In genomic region chr3:97823081-97823480, GRCh38 we compare ENCODE assay signal across 8 cellular contexts. TPM values are rescaled to one million over a fixed set of nuclear protein-coding genes. Genes with fewer than 3 reads are reported as not detected.
A peak's percentile ranks its signal among the peaks of the same experiment; 100 is the strongest.
DNase-seq lines count a peak whose midpoint lies in the region; ATAC-seq and TF ChIP-seq lines count a peak whose summit lies in the region.

No MANE protein-coding gene starts in this region.

- H3K36me3 ChIP-seq in SK-N-SH (replicated peaks in 1 of 2; ENCODE audit: control insufficient read depth in 1 of 2, insufficient read depth in 2 of 2, low read length in 1 of 2) (no peaks in the 10 kb centered on the region), left lung (no peaks in the 10 kb centered on the region), subcutaneous abdominal adipose tissue (ENCODE audit: control insufficient read depth in 5 of 5, insufficient read depth in 5 of 5, low read length in 5 of 5) (no peaks in the 10 kb centered on the region)

- no peak overlapping the region for H3K27ac Mint-ChIP-seq in activated naive CD8-positive, alpha-beta T cell treated with anti-CD3 and anti-CD28 coated beads for 36 hours

- WGBS in SK-N-SH (ENCODE audit: low lambda C conversion rate), result 77% methylated on average over 10 of the region's 10 CpGs

- no peaks in the 10 kb centered on the region for H4K20me1 ChIP-seq in SK-N-SH (ENCODE audit: insufficient read depth)

- H3K27me3 ChIP-seq in SK-N-SH (ENCODE audit: insufficient read depth) (peaks cover 5% of the 10 kb centered on the region; the same call in 1 of the 2 replicates), left lung (peaks cover 0 to 41% of the 10 kb centered on the region in 2 donors), subcutaneous abdominal adipose tissue (ENCODE audit: control insufficient read depth in 5 of 5, insufficient read depth in 4 of 5, low read length in 5 of 5) (no peaks in the 10 kb centered on the region)

- TF ChIP-seq CTCF in SK-N-SH (IDR thresholded peaks at IDR 0.05), result no peak
- no peak for TF ChIP-seq CTCF in left lung (IDR thresholded peaks at IDR 0.05)

- H3K27me3 Mint-ChIP-seq in activated naive CD8-positive, alpha-beta T cell treated with anti-CD3 and anti-CD28 coated beads for 36 hours, result peaks cover 29% of the 10 kb centered on the region

- peak overlapping the region; percentile 94 for H3K4me3 Mint-ChIP-seq in activated naive CD8-positive, alpha-beta T cell treated with anti-CD3 and anti-CD28 coated beads for 36 hours

- no peaks in the 10 kb centered on the region for H3K36me3 Mint-ChIP-seq in activated naive CD8-positive, alpha-beta T cell treated with anti-CD3 and anti-CD28 coated beads for 36 hours

- H3K4me2 ChIP-seq in SK-N-SH, result peak overlapping the region; percentile 90

- H3K4me3 ChIP-seq in SK-N-SH (ENCODE audit: low read depth in 2 of 2, low read length in 1 of 2) (peak overlapping the region; percentile 91 to 93), left lung (peak overlapping the region; percentile 78 to 96), subcutaneous abdominal adipose tissue (ENCODE audit: low read depth in 1 of 5, low read length in 5 of 5) (peak overlapping the region; percentile 57 to 99 (median 92))

- intact Hi-C loops in left lung (cut with DNase I), result no loop called here

- H3K9me3 Mint-ChIP-seq in activated naive CD8-positive, alpha-beta T cell treated with anti-CD3 and anti-CD28 coated beads for 36 hours, result no peaks in the 10 kb centered on the region

- TF ChIP-seq EP300 in SK-N-SH (IDR thresholded peaks at IDR 0.05; ENCODE audit: borderline replicate concordance in 1 of 2, low read depth in 1 of 2, low read length in 1 of 2), result no peak

- CTCF ChIA-PET in SK-N-SH (lab: Yijun Ruan, JAX), result interaction anchor here (0.8 to 5.0 kb wide), 9 partner anchors 9 to 201 kb away, joined by 3 to 34 read pairs (median 4); no protein-coding TSS in a partner anchor

- DNase-seq in SK-N-SH (no peak), left lung (no peak), NCI-H748 treated with DMSO at 0.1 percent for 48 hours (lab: John Stamatoyannopoulos, UW) (no peak), NCI-H524 treated with DMSO at 0.1 percent for 48 hours (lab: John Stamatoyannopoulos, UW) (no peak)
- DNase-seq in activated naive CD8-positive, alpha-beta T cell treated with anti-CD3 and anti-CD28 coated beads for 36 hours, result no peak

- peaks cover 16% of the 10 kb centered on the region for H3K79me2 ChIP-seq in SK-N-SH (ENCODE audit: insufficient read depth)

- TF ChIP-seq RAD21 in SK-N-SH (IDR thresholded peaks at IDR 0.05; ENCODE audit: low read length), result no peak

- H2AFZ ChIP-seq in SK-N-SH (ENCODE audit: low read depth), result peak overlapping the region; percentile 99

- no peaks in the 10 kb centered on the region for H3K9me2 ChIP-seq in SK-N-SH

- H3F3A ChIP-seq in SK-N-SH (replicated peaks; ENCODE audit: insufficient read depth), result peaks cover 3% of the 10 kb centered on the region

- H3K9ac ChIP-seq in SK-N-SH (peak overlapping the region; percentile 83), subcutaneous abdominal adipose tissue (ENCODE audit: low read length in 5 of 5) (peak overlapping the region; percentile 57 to 95 (median 86))

- H3K4me1 Mint-ChIP-seq in activated naive CD8-positive, alpha-beta T cell treated with anti-CD3 and anti-CD28 coated beads for 36 hours, result peaks cover 17% of the 10 kb centered on the region

- H3K27ac ChIP-seq in SK-N-SH (ENCODE audit: low read depth in 2 of 2, low read length in 1 of 2) (no peak overlapping the region), left lung (peak overlapping the region; percentile 92 to 94), subcutaneous abdominal adipose tissue (ENCODE audit: low read depth, low read length) (peak overlapping the region; percentile 85)

- H3K9me3 ChIP-seq in SK-N-SH, result no peaks in the 10 kb centered on the region
- no peaks in the 10 kb centered on the region for H3K9me3 ChIP-seq in left lung
- H3K9me3 ChIP-seq in subcutaneous abdominal adipose tissue (ENCODE audit: control insufficient read depth in 5 of 5, low read length in 5 of 5), result no peaks in the 10 kb centered on the region

- POLR2A ChIA-PET in SK-N-SH (lab: Yijun Ruan, JAX), result no interaction called here

- ATAC-seq in SK-N-SH treated with all-trans-retinoic acid at 6 μM for 48 hours, result no peak
- no peak for ATAC-seq in left lung
- no peak for ATAC-seq in HG02763 (IDR thresholded peaks at IDR 0.05; ENCODE audit: unreplicated experiment)

- H3K4me1 ChIP-seq in SK-N-SH (ENCODE audit: control insufficient read depth in 1 of 2, insufficient read depth in 2 of 2, low read depth in 1 of 2, low read length in 1 of 2) (peaks cover 2 to 8% of the 10 kb centered on the region in 2 experiments; a peak in 2 of 4 replicates), left lung (peaks cover 0 to 27% of the 10 kb centered on the region in 2 donors), subcutaneous abdominal adipose tissue (ENCODE audit: control insufficient read depth in 5 of 5, insufficient read depth in 5 of 5, low read length in 5 of 5) (peaks cover 0 to 51% (median 48%) of the 10 kb centered on the region in 5 donors)

TF ChIP-seq in SK-N-SH, 30 proteins besides CTCF, POLR2A, EP300 and RAD21 (continues in another document):
- TF ChIP-seq YY1 (IDR thresholded peaks at IDR 0.05; ENCODE audit: low read depth) (no peak), GABPA (IDR thresholded peaks at IDR 0.05; ENCODE audit: low read depth) (no peak), TAF1 (IDR thresholded peaks at IDR 0.05; ENCODE audit: borderline replicate concordance, low read depth, low read length) (no peak), MXI1 (IDR thresholded peaks at IDR 0.05; ENCODE audit: low read depth, low read length) (no peak), TCF12 (IDR thresholded peaks at IDR 0.05) (no peak), FOXJ3 (CRISPR knock-in tag; IDR thresholded peaks at IDR 0.05) (no peak)
- TF ChIP-seq, protein P1, sequence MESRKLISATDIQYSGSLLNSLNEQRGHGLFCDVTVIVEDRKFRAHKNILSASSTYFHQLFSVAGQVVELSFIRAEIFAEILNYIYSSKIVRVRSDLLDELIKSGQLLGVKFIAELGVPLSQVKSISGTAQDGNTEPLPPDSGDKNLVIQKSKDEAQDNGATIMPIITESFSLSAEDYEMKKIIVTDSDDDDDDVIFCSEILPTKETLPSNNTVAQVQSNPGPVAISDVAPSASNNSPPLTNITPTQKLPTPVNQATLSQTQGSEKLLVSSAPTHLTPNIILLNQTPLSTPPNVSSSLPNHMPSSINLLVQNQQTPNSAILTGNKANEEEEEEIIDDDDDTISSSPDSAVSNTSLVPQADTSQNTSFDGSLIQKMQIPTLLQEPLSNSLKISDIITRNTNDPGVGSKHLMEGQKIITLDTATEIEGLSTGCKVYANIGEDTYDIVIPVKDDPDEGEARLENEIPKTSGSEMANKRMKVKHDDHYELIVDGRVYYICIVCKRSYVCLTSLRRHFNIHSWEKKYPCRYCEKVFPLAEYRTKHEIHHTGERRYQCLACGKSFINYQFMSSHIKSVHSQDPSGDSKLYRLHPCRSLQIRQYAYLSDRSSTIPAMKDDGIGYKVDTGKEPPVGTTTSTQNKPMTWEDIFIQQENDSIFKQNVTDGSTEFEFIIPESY (IDR thresholded peaks at IDR 0.05; ENCODE audit: borderline replicate concordance, low read depth), result no peak

TF ChIP-seq in SK-N-SH treated with all-trans-retinoic acid at 6 μM for 48 hours, 23 proteins besides CTCF, POLR2A, EP300 and RAD21 (continues in another document):
- TF ChIP-seq SNAI2 (CRISPR knock-in tag; IDR thresholded peaks at IDR 0.05) (no peak), ZNF565 (CRISPR knock-in tag; conservative IDR thresholded peaks at IDR 0.05; ENCODE audit: low read depth) (no peak), ARNTL (CRISPR knock-in tag; IDR thresholded peaks at IDR 0.05; ENCODE audit: borderline replicate concordance, low read depth) (no peak), ESRRG (CRISPR knock-in tag; IDR thresholded peaks at IDR 0.05) (no peak), ZC3H10 (CRISPR knock-in tag; IDR thresholded peaks at IDR 0.05) (no peak), ZNF70 (CRISPR knock-in tag; IDR thresholded peaks at IDR 0.05) (no peak), BACH2 (CRISPR knock-in tag; IDR thresholded peaks at IDR 0.05; ENCODE audit: borderline replicate concordance) (no peak), TOX (CRISPR knock-in tag; IDR thresholded peaks at IDR 0.05; ENCODE audit: borderline replicate concordance) (no peak)
- TF ChIP-seq, protein P2, sequence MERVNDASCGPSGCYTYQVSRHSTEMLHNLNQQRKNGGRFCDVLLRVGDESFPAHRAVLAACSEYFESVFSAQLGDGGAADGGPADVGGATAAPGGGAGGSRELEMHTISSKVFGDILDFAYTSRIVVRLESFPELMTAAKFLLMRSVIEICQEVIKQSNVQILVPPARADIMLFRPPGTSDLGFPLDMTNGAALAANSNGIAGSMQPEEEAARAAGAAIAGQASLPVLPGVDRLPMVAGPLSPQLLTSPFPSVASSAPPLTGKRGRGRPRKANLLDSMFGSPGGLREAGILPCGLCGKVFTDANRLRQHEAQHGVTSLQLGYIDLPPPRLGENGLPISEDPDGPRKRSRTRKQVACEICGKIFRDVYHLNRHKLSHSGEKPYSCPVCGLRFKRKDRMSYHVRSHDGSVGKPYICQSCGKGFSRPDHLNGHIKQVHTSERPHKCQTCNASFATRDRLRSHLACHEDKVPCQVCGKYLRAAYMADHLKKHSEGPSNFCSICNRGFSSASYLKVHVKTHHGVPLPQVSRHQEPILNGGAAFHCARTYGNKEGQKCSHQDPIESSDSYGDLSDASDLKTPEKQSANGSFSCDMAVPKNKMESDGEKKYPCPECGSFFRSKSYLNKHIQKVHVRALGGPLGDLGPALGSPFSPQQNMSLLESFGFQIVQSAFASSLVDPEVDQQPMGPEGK (CRISPR knock-in tag; IDR thresholded peaks at IDR 0.05; ENCODE audit: borderline replicate concordance), result no peak

RNA-seq across cellular contexts. Expression of gene CRYBG3, which starts 1.3 kb away (rescaled TPM):
- polyA plus RNA-seq in SK-N-SH (2012; rRNA removed), result 2.4 and 2.8 TPM in 2 replicates
- 2.7 TPM in 2 replicates for polyA plus RNA-seq in SK-N-SH (2012; cell fraction: cytosol; rRNA removed)
- polyA plus RNA-seq in SK-N-SH (2012; cell fraction: nucleus; rRNA removed), result 4.8 and 10.2 TPM in 2 replicates
- total RNA-seq in activated naive CD8-positive, alpha-beta T cell treated with anti-CD3 and anti-CD28 coated beads for 36 hours, result 1 to 10 TPM; 2.2 to 2.5 TPM
- 10 to 100 TPM; 24.2 to 32.1 TPM for total RNA-seq in left lung

RNA-seq across cellular contexts. Expression of gene ARL6, which starts 58.5 kb away (rescaled TPM):
- 2.6 and 5.1 TPM in 2 replicates for polyA plus RNA-seq in SK-N-SH (2012; rRNA removed)
- polyA plus RNA-seq in SK-N-SH (2012; cell fraction: cytosol; rRNA removed), result 5.1 and 5.4 TPM in 2 replicates
- polyA plus RNA-seq in SK-N-SH (2012; cell fraction: nucleus; rRNA removed), result 1.6 and 3.7 TPM in 2 replicates
- 1 to 10 TPM; 6.9 to 7.0 TPM for total RNA-seq in activated naive CD8-positive, alpha-beta T cell treated with anti-CD3 and anti-CD28 coated beads for 36 hours
- total RNA-seq in left lung, result 10 to 100 TPM in 1 of 2 donors, 1 to 10 TPM in 1; 9.9 to 12.4 TPM

Comparison
In these comparisons a context has a peak if more than half of its experiments do, and no peak if none do; other contexts are left out.
1. H3K27ac ChIP-seq: peak in left lung (2 of 2) and subcutaneous abdominal adipose tissue (single experiment); none in SK-N-SH (0 of 2).
2. RNA of gene CRYBG3, which starts 1.3 kb away (total RNA-seq): 24.2 to 32.1 TPM in left lung; 2.2 to 2.5 TPM in activated naive CD8-positive, alpha-beta T cell treated with anti-CD3 and anti-CD28 coated beads for 36 hours; every median in the first group is over 4 times any median in the second.
3. Peak in every context shown above with its lines, with median percentiles within 50 percentile points of each other: H3K4me3 ChIP-seq.